In genomic region chr5:171633776-171634470, GRCh38 we compare ENCODE assay signal across 11 cellular contexts.
DNase-seq lines count a peak whose midpoint lies in the region; ATAC-seq and TF ChIP-seq lines count a peak whose summit lies in the region.
"Had no signal": no experiment of that assay in that cellular context is flagged by ENCODE, and none has a peak within 500 bp of the region (broad histone marks: within the 10 kb centered on the region; RNA-seq: fewer than 3 reads in every experiment).

No MANE protein-coding gene starts in this region.

- WGBS in mammary epithelial cell (ENCODE audit: low coverage, missing lambda C conversion rate) = 52% methylated on average over 7 of the region's 7 CpGs

- peaks cover 40% of the 10 kb centered on the region for H3K27me3 Mint-ChIP-seq in CD4-positive, alpha-beta T cell

- H3K4me3 ChIP-seq in MM.1S (ENCODE audit: low read length) (no peak overlapping the region), mammary epithelial cell (replicated peaks in 1 of 3; ENCODE audit: insufficient read depth in 1 of 3, low read depth in 2 of 3, low read length in 3 of 3) (no peak overlapping the region)

- intact Hi-C loops in cardiac septum (cut with DNase I) = loop anchor here (5.0 kb wide), 1 partner anchor 118 kb away; no protein-coding TSS in a partner anchor
- intact Hi-C loops in CD4-positive, alpha-beta T cell (cut with DNase I, micrococcal nuclease) = no loop called here
- intact Hi-C loops in mammary epithelial cell (cut with micrococcal nuclease) = loop anchor here (2.0 to 10.0 kb wide), 4 partner anchors 33 to 411 kb away; partner anchors contain the start of gene FGF18

- H3K9me3 Mint-ChIP-seq in CD4-positive, alpha-beta T cell = no peaks in the 10 kb centered on the region
- H3K9me3 Mint-ChIP-seq: activated naive CD4-positive, alpha-beta T cell treated with anti-CD3 and anti-CD28 coated beads, Interleukin-2, amount 10 ng/mL, durations not matched to agents 7 days and 5 days; natural killer cell treated with Interleukin-12 subunit alpha and Interleukin-12 subunit beta and Interleukin-15 and Interleukin-18, amount 100 ng/mL, for 72 hours had no signal

- POLR2A ChIA-PET in CD4-positive, alpha-beta T cell (lab: Charles Lee) = no interaction called here

- H3K4me1 ChIP-seq in MM.1S (ENCODE audit: low read length) (peaks cover 43% of the 10 kb centered on the region), mammary epithelial cell (ENCODE audit: insufficient read depth, low read length) (no peaks in the 10 kb centered on the region)

- no peak overlapping the region for H3K27ac Mint-ChIP-seq in CD4-positive, alpha-beta T cell
- H3K27ac Mint-ChIP-seq: activated naive CD4-positive, alpha-beta T cell treated with anti-CD3 and anti-CD28 coated beads, Interleukin-2, amount 10 ng/mL, durations not matched to agents 7 days and 5 days; natural killer cell treated with Interleukin-12 subunit alpha and Interleukin-12 subunit beta and Interleukin-15 and Interleukin-18, amount 100 ng/mL, for 72 hours had no signal

- dilution Hi-C loops in mammary epithelial cell (cut with HindIII; ENCODE audit: low sequenced_read_pairs) = no loop called here

- no TSS peak for BruUV-seq in mammary epithelial cell (replicated peaks; lab: Mats Ljungman, UMichigan)

- H3K9ac ChIP-seq in MM.1S (ENCODE audit: low read length) = no peak overlapping the region
- no peak overlapping the region for H3K9ac ChIP-seq in mammary epithelial cell (ENCODE audit: insufficient read depth, low read length)

- H3K9me3 ChIP-seq in MM.1S (replicated peaks; ENCODE audit: insufficient read depth, low read length) (no peaks in the 10 kb centered on the region), mammary epithelial cell (replicated peaks; ENCODE audit: insufficient read depth, low read length) (no peaks in the 10 kb centered on the region)
- H3K9me3 ChIP-seq in CD4-positive, alpha-beta T cell (ENCODE audit: control insufficient read depth, low read length) = no peaks in the 10 kb centered on the region

- H3K4me1 Mint-ChIP-seq in CD4-positive, alpha-beta T cell (ENCODE audit: low read depth) = no peaks in the 10 kb centered on the region
- H3K4me1 Mint-ChIP-seq: activated naive CD4-positive, alpha-beta T cell treated with anti-CD3 and anti-CD28 coated beads, Interleukin-2, amount 10 ng/mL, durations not matched to agents 7 days and 5 days had no signal

- peak overlapping the region; percentile 58 for H3K4me2 ChIP-seq in MM.1S (ENCODE audit: low read depth, low read length)
- no peak overlapping the region for H3K4me2 ChIP-seq in mammary epithelial cell (ENCODE audit: insufficient read depth, low read depth, low read length)

- no peaks in the 10 kb centered on the region for H3K9me2 ChIP-seq in MM.1S (replicated peaks; ENCODE audit: insufficient read depth, low read length)

- in situ Hi-C loops in mammary epithelial cell (cut with MboI; ENCODE audit: low sequenced_read_pairs in 2 of 2) = loop anchor here in 1 of 2 donors (25.0 kb wide), 1 partner anchor 203 kb away; no protein-coding TSS in a partner anchor

- CTCF ChIA-PET in CD4-positive, alpha-beta T cell (lab: Charles Lee) = no interaction called here
- CTCF ChIA-PET in mammary epithelial cell (lab: Charles Lee; ENCODE audit: low non-redundant PET) = no interaction called here

- DNase-seq in EH (ENCODE audit: low read depth) (peak; percentile 8), MM.1S (peak; percentile 71), globus pallidus (ENCODE audit: low spot score) (peak; percentile 47), cardiac septum (ENCODE audit: low spot score) (no peak), mammary epithelial cell (no peak)
- DNase-seq in CD4-positive, alpha-beta T cell = no peak
- DNase-seq: activated naive CD4-positive, alpha-beta T cell treated with anti-CD3 and anti-CD28 coated beads, Interleukin-2, amount 10 ng/mL, durations not matched to agents 7 days and 5 days; WERI-Rb-1 had no signal

- H3K79me2 ChIP-seq in MM.1S (ENCODE audit: low read length) = no peaks in the 10 kb centered on the region
- no peaks in the 10 kb centered on the region for H3K79me2 ChIP-seq in mammary epithelial cell (ENCODE audit: insufficient read depth, low read length)

- H3K36me3 ChIP-seq in MM.1S (replicated peaks; ENCODE audit: insufficient read depth, low read length) = no peaks in the 10 kb centered on the region
- H3K36me3 ChIP-seq in mammary epithelial cell (ENCODE audit: insufficient read depth, low read length) = no peaks in the 10 kb centered on the region
- H3K36me3 ChIP-seq: WERI-Rb-1 had no signal

- peak overlapping the region; percentile 41; the same call in 1 of the 2 replicates for H3K27ac ChIP-seq in MM.1S (ENCODE audit: low read length)
- no peak overlapping the region for H3K27ac ChIP-seq in CD4-positive, alpha-beta T cell (ENCODE audit: low read depth, low read length)
- no peak overlapping the region for H3K27ac ChIP-seq in mammary epithelial cell (ENCODE audit: insufficient read depth, low read depth, low read length)
- H3K27ac ChIP-seq: WERI-Rb-1 had no signal

- H3F3A ChIP-seq in MM.1S (ENCODE audit: insufficient read depth, low read length) = peaks cover 30% of the 10 kb centered on the region

- H4K20me1 ChIP-seq in MM.1S (ENCODE audit: insufficient read depth, low read length) = no peaks in the 10 kb centered on the region
- no peaks in the 10 kb centered on the region for H4K20me1 ChIP-seq in mammary epithelial cell (ENCODE audit: insufficient read depth, low read length)

- H3K4me3 Mint-ChIP-seq in CD4-positive, alpha-beta T cell = no peak overlapping the region
- H3K4me3 Mint-ChIP-seq: activated naive CD4-positive, alpha-beta T cell treated with anti-CD3 and anti-CD28 coated beads, Interleukin-2, amount 10 ng/mL, durations not matched to agents 7 days and 5 days; natural killer cell treated with Interleukin-12 subunit alpha and Interleukin-12 subunit beta and Interleukin-15 and Interleukin-18, amount 100 ng/mL, for 72 hours had no signal

- peak overlapping the region; percentile 41 for H2AFZ ChIP-seq in MM.1S (ENCODE audit: low read length)
- no peak overlapping the region for H2AFZ ChIP-seq in mammary epithelial cell (ENCODE audit: low read depth, low read length)

- no peaks in the 10 kb centered on the region for H3K36me3 Mint-ChIP-seq in CD4-positive, alpha-beta T cell (ENCODE audit: low read depth)
- H3K36me3 Mint-ChIP-seq: activated naive CD4-positive, alpha-beta T cell treated with anti-CD3 and anti-CD28 coated beads, Interleukin-2, amount 10 ng/mL, durations not matched to agents 7 days and 5 days; natural killer cell treated with Interleukin-12 subunit alpha and Interleukin-12 subunit beta and Interleukin-15 and Interleukin-18, amount 100 ng/mL, for 72 hours had no signal

- no peak for TF ChIP-seq CTCF in MM.1S (IDR thresholded peaks at IDR 0.05; ENCODE audit: low read length)
- no peak for TF ChIP-seq CTCF in CD4-positive, alpha-beta T cell (IDR thresholded peaks at IDR 0.05)
- no peak for TF ChIP-seq CTCF in mammary epithelial cell (conservative IDR thresholded peaks at IDR 0.05 in 1 of 2, IDR thresholded peaks at IDR 0.05 in 1 of 2; ENCODE audit: extremely low read depth in 1 of 2, insufficient read depth in 1 of 2, low read depth in 1 of 2, low read length in 2 of 2)

- ATAC-seq in GM21576 (IDR thresholded peaks at IDR 0.05; ENCODE audit: unreplicated experiment) (peak; percentile 55), GM19397 (IDR thresholded peaks at IDR 0.05; ENCODE audit: unreplicated experiment) (no peak)
- ATAC-seq in CD4-positive, alpha-beta T cell (ENCODE audit: poor library complexity) = no peak
- ATAC-seq: natural killer cell treated with Interleukin-12 subunit alpha and Interleukin-12 subunit beta and Interleukin-15 and Interleukin-18, amount 100 ng/mL, for 72 hours had no signal

- H3K27me3 ChIP-seq in MM.1S (replicated peaks; ENCODE audit: insufficient read depth, low read length) (no peaks in the 10 kb centered on the region), mammary epithelial cell (ENCODE audit: insufficient read depth, low read length) (no peaks in the 10 kb centered on the region)
- peaks cover 6% of the 10 kb centered on the region for H3K27me3 ChIP-seq in CD4-positive, alpha-beta T cell (ENCODE audit: control insufficient read depth, insufficient read depth, low read length)

Comparison
In these comparisons a context has a peak if more than half of its experiments do, and no peak if none do; other contexts are left out.
1. DNase-seq: peak in EH (single experiment), MM.1S (single experiment) and globus pallidus (single experiment); none in cardiac septum (single experiment), CD4-positive, alpha-beta T cell (0 of 10) and mammary epithelial cell (single experiment).
2. intact Hi-C loops: an anchor here in cardiac septum (5.0 kb wide) and mammary epithelial cell (2.0 to 10.0 kb wide); none called in CD4-positive, alpha-beta T cell.